1 cellular context compared by ENCODE assay signal in the genomic region with DNA sequence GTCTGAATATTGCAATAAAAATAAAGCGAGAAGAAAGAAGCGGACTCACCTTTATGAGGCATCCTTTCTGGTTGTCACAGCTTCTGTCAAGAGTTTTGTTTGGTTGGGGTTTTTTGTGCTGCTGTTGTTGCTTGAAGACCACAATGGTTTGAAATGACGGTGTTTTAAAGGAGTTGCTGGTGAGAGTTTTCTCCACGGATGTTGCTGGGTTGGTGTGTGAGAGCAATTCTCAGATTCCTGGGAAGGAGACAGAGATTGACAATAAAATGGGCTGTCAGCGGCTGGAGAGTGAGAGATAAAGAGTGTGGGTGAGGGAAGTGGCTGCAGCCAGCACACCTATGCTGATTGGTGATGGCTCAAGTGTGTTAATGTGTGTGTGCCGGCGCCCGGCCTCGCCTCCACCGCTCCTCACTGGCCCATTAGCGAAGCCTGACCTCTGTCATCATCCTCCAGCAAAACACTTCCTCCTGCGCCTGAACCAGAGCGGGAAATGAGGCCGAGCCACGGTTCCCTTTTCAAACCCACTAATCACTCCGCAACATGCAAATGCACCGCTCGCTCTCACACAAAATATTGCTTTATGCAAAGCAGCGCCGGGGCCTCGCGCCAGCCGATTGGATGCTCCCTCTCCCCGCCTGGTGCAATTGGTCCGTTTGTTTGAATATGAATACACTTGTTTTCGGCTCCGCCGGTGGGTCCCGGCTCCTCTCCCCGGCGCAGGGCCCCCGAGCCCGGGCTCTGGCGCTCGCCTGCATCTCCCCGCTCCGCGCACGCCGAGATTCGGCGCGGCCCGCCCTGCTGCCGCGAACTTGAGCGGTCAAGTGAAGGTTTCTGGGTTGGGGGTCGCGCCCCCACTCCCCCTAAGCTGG.
TF ChIP-seq lines count a peak whose summit lies in the region.

A gene (minus strand): TSS at position 544 of the 869 bp plus-strand sequence. CDS start 4,911 bp downstream, outside the sequence.

TF ChIP-seq in HEK293, 187 proteins besides CTCF, POLR2A, EP300 and RAD21 (continued from another document and continues in another):
- TF ChIP-seq, protein P1, sequence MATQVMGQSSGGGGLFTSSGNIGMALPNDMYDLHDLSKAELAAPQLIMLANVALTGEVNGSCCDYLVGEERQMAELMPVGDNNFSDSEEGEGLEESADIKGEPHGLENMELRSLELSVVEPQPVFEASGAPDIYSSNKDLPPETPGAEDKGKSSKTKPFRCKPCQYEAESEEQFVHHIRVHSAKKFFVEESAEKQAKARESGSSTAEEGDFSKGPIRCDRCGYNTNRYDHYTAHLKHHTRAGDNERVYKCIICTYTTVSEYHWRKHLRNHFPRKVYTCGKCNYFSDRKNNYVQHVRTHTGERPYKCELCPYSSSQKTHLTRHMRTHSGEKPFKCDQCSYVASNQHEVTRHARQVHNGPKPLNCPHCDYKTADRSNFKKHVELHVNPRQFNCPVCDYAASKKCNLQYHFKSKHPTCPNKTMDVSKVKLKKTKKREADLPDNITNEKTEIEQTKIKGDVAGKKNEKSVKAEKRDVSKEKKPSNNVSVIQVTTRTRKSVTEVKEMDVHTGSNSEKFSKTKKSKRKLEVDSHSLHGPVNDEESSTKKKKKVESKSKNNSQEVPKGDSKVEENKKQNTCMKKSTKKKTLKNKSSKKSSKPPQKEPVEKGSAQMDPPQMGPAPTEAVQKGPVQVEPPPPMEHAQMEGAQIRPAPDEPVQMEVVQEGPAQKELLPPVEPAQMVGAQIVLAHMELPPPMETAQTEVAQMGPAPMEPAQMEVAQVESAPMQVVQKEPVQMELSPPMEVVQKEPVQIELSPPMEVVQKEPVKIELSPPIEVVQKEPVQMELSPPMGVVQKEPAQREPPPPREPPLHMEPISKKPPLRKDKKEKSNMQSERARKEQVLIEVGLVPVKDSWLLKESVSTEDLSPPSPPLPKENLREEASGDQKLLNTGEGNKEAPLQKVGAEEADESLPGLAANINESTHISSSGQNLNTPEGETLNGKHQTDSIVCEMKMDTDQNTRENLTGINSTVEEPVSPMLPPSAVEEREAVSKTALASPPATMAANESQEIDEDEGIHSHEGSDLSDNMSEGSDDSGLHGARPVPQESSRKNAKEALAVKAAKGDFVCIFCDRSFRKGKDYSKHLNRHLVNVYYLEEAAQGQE (tag by site-specific recombination; IDR thresholded peaks at IDR 0.05) = 0 out of 2 replicates have a peak, but pooled peaks have one; percentile 18
- TF ChIP-seq, protein P2, sequence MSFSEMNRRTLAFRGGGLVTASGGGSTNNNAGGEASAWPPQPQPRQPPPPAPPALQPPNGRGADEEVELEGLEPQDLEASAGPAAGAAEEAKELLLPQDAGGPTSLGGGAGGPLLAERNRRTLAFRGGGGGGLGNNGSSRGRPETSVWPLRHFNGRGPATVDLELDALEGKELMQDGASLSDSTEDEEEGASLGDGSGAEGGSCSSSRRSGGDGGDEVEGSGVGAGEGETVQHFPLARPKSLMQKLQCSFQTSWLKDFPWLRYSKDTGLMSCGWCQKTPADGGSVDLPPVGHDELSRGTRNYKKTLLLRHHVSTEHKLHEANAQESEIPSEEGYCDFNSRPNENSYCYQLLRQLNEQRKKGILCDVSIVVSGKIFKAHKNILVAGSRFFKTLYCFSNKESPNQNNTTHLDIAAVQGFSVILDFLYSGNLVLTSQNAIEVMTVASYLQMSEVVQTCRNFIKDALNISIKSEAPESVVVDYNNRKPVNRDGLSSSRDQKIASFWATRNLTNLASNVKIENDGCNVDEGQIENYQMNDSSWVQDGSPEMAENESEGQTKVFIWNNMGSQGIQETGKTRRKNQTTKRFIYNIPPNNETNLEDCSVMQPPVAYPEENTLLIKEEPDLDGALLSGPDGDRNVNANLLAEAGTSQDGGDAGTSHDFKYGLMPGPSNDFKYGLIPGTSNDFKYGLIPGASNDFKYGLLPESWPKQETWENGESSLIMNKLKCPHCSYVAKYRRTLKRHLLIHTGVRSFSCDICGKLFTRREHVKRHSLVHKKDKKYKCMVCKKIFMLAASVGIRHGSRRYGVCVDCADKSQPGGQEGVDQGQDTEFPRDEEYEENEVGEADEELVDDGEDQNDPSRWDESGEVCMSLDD (tag by site-specific recombination; IDR thresholded peaks at IDR 0.05) = 0 out of 2 replicates have a peak, but pooled peaks have one; percentile 18
- TF ChIP-seq SCRT2 (tag by site-specific recombination; IDR thresholded peaks at IDR 0.05) (no peak), EGR2 (tag by site-specific recombination; IDR thresholded peaks at IDR 0.05; ENCODE audit: low read depth) (peak; percentile 61; the same call in 1 of the 2 replicates), ZNF549 (tag by site-specific recombination; IDR thresholded peaks at IDR 0.05) (no peak), ZNF366 (tag by site-specific recombination; conservative IDR thresholded peaks at IDR 0.05) (peak; percentile 87), ZBTB8A (tag by site-specific recombination; IDR thresholded peaks at IDR 0.05) (peak; percentile 71), ZNF239 (tag by site-specific recombination; IDR thresholded peaks at IDR 0.05) (no peak), ZNF2 (tag by site-specific recombination; IDR thresholded peaks at IDR 0.05) (peak; percentile 71), FEZF1 (tag by site-specific recombination; IDR thresholded peaks at IDR 0.05) (peak; percentile 74), KLF10 (tag by site-specific recombination; IDR thresholded peaks at IDR 0.05) (no peak; the same call in 1 of the 2 replicates), YY1 (tag by site-specific recombination; IDR thresholded peaks at IDR 0.05) (no peak), ZNF202 (tag by site-specific recombination; IDR thresholded peaks at IDR 0.05; ENCODE audit: borderline replicate concordance) (no peak), SETDB1 (IDR thresholded peaks at IDR 0.05; ENCODE audit: insufficient read length, low read length) (no peak), ZNF140 (tag by site-specific recombination; IDR thresholded peaks at IDR 0.05) (no peak), ZSCAN30 (tag by site-specific recombination; IDR thresholded peaks at IDR 0.05) (peak; percentile 84; the same call in 1 of the 2 replicates), ZNF354C (tag by site-specific recombination; IDR thresholded peaks at IDR 0.05; ENCODE audit: borderline replicate concordance, low read depth) (no peak), ZNF37A (tag by site-specific recombination; IDR thresholded peaks at IDR 0.05) (no peak), ZNF514 (tag by site-specific recombination; IDR thresholded peaks at IDR 0.05) (no peak), GFI1B (tag by site-specific recombination; IDR thresholded peaks at IDR 0.05) (peak; percentile 84; the same call in 1 of the 2 replicates), ZNF837 (tag by site-specific recombination; IDR thresholded peaks at IDR 0.05) (no peak), ZNF19 (tag by site-specific recombination; IDR thresholded peaks at IDR 0.05; ENCODE audit: low read depth) (no peak), ZBTB1 (tag by site-specific recombination; IDR thresholded peaks at IDR 0.05) (no peak)
- TF ChIP-seq, protein P3, sequence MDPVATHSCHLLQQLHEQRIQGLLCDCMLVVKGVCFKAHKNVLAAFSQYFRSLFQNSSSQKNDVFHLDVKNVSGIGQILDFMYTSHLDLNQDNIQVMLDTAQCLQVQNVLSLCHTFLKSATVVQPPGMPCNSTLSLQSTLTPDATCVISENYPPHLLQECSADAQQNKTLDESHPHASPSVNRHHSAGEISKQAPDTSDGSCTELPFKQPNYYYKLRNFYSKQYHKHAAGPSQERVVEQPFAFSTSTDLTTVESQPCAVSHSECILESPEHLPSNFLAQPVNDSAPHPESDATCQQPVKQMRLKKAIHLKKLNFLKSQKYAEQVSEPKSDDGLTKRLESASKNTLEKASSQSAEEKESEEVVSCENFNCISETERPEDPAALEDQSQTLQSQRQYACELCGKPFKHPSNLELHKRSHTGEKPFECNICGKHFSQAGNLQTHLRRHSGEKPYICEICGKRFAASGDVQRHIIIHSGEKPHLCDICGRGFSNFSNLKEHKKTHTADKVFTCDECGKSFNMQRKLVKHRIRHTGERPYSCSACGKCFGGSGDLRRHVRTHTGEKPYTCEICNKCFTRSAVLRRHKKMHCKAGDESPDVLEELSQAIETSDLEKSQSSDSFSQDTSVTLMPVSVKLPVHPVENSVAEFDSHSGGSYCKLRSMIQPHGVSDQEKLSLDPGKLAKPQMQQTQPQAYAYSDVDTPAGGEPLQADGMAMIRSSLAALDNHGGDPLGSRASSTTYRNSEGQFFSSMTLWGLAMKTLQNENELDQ (tag by site-specific recombination; IDR thresholded peaks at IDR 0.05; ENCODE audit: low read depth) = no peak
- TF ChIP-seq, protein P4, sequence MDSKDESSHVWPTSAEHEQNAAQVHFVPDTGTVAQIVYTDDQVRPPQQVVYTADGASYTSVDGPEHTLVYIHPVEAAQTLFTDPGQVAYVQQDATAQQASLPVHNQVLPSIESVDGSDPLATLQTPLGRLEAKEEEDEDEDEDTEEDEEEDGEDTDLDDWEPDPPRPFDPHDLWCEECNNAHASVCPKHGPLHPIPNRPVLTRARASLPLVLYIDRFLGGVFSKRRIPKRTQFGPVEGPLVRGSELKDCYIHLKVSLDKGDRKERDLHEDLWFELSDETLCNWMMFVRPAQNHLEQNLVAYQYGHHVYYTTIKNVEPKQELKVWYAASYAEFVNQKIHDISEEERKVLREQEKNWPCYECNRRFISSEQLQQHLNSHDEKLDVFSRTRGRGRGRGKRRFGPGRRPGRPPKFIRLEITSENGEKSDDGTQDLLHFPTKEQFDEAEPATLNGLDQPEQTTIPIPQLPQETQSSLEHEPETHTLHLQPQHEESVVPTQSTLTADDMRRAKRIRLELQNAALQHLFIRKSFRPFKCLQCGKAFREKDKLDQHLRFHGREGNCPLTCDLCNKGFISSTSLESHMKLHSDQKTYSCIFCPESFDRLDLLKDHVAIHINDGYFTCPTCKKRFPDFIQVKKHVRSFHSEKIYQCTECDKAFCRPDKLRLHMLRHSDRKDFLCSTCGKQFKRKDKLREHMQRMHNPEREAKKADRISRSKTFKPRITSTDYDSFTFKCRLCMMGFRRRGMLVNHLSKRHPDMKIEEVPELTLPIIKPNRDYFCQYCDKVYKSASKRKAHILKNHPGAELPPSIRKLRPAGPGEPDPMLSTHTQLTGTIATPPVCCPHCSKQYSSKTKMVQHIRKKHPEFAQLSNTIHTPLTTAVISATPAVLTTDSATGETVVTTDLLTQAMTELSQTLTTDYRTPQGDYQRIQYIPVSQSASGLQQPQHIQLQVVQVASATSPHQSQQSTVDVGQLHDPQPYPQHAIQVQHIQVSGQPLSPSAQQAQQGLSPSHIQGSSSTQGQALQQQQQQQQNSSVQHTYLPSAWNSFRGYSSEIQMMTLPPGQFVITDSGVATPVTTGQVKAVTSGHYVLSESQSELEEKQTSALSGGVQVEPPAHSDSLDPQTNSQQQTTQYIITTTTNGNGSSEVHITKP (tag by site-specific recombination; IDR thresholded peaks at IDR 0.05) = peak; percentile 59
- TF ChIP-seq, protein P5, sequence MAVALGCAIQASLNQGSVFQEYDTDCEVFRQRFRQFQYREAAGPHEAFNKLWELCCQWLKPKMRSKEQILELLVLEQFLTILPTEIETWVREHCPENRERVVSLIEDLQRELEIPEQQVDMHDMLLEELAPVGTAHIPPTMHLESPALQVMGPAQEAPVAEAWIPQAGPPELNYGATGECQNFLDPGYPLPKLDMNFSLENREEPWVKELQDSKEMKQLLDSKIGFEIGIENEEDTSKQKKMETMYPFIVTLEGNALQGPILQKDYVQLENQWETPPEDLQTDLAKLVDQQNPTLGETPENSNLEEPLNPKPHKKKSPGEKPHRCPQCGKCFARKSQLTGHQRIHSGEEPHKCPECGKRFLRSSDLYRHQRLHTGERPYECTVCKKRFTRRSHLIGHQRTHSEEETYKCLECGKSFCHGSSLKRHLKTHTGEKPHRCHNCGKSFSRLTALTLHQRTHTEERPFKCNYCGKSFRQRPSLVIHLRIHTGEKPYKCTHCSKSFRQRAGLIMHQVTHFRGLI (tag by site-specific recombination; IDR thresholded peaks at IDR 0.05) = no peak
- TF ChIP-seq, protein P6, sequence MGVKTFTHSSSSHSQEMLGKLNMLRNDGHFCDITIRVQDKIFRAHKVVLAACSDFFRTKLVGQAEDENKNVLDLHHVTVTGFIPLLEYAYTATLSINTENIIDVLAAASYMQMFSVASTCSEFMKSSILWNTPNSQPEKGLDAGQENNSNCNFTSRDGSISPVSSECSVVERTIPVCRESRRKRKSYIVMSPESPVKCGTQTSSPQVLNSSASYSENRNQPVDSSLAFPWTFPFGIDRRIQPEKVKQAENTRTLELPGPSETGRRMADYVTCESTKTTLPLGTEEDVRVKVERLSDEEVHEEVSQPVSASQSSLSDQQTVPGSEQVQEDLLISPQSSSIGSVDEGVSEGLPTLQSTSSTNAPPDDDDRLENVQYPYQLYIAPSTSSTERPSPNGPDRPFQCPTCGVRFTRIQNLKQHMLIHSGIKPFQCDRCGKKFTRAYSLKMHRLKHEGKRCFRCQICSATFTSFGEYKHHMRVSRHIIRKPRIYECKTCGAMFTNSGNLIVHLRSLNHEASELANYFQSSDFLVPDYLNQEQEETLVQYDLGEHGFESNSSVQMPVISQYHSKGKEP (tag by site-specific recombination; IDR thresholded peaks at IDR 0.05) = peak; percentile 23; the same call in 1 of the 2 replicates
- TF ChIP-seq, protein P7, sequence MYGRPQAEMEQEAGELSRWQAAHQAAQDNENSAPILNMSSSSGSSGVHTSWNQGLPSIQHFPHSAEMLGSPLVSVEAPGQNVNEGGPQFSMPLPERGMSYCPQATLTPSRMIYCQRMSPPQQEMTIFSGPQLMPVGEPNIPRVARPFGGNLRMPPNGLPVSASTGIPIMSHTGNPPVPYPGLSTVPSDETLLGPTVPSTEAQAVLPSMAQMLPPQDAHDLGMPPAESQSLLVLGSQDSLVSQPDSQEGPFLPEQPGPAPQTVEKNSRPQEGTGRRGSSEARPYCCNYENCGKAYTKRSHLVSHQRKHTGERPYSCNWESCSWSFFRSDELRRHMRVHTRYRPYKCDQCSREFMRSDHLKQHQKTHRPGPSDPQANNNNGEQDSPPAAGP (tag by site-specific recombination; IDR thresholded peaks at IDR 0.05) = peak; percentile 47; the same call in 1 of the 2 replicates
- TF ChIP-seq, protein P8, sequence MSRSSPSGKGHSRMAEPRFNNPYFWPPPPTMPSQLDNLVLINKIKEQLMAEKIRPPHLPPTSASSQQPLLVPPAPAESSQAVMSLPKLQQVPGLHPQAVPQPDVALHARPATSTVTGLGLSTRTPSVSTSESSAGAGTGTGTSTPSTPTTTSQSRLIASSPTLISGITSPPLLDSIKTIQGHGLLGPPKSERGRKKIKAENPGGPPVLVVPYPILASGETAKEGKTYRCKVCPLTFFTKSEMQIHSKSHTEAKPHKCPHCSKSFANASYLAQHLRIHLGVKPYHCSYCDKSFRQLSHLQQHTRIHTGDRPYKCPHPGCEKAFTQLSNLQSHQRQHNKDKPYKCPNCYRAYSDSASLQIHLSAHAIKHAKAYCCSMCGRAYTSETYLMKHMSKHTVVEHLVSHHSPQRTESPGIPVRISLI (tag by site-specific recombination; IDR thresholded peaks at IDR 0.05) = no peak
- TF ChIP-seq, protein P9, sequence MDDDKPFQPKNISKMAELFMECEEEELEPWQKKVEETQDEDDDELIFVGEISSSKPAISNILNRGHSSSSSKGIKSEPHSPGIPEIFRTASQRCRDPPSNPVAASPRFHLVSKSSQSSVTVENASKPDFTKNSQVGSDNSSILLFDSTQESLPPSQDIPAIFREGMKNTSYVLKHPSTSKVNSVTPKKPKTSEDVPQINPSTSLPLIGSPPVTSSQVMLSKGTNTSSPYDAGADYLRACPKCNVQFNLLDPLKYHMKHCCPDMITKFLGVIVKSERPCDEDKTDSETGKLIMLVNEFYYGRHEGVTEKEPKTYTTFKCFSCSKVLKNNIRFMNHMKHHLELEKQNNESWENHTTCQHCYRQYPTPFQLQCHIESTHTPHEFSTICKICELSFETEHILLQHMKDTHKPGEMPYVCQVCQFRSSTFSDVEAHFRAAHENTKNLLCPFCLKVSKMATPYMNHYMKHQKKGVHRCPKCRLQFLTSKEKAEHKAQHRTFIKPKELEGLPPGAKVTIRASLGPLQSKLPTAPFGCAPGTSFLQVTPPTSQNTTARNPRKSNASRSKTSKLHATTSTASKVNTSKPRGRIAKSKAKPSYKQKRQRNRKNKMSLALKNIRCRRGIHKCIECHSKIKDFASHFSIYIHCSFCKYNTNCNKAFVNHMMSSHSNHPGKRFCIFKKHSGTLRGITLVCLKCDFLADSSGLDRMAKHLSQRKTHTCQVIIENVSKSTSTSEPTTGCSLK (tag by site-specific recombination; IDR thresholded peaks at IDR 0.05) = no peak
